12 cellular contexts compared by ENCODE assay signal in genomic region chr2:203689424-203690109, GRCh38. TPM values are rescaled to one million over a fixed set of nuclear protein-coding genes. Genes with fewer than 3 reads are reported as not detected.
A peak's percentile ranks its signal among the peaks of the same experiment; 100 is the strongest.
DNase-seq lines count a peak whose midpoint lies in the region; ATAC-seq and TF ChIP-seq lines count a peak whose summit lies in the region.
"Had no signal": no experiment of that assay in that cellular context is flagged by ENCODE, and none has a peak within 500 bp of the region (broad histone marks: within the 10 kb centered on the region; RNA-seq: fewer than 3 reads in every experiment).

No MANE protein-coding gene starts in this region.

- H3K27me3 Mint-ChIP-seq in natural killer cell (ENCODE audit: low read depth in 2 of 2): peaks cover 31 to 71% of the 10 kb centered on the region in 2 donors
- H3K27me3 Mint-ChIP-seq in stimulated activated memory B cell treated with anti-CD40 and anti-IgM and Interleukin-4, amounts not matched to agents 10 μg/mL and 1 μg/mL and 100 μg/mL, for 72 hours: peaks cover 64% of the 10 kb centered on the region
- H3K27me3 Mint-ChIP-seq: activated T-helper 17 cell treated with anti-CD3 and anti-CD28 coated beads, Interleukin-2, amount 50 U/mL, for 72 hours had no signal

- peaks cover 22 to 28% of the 10 kb centered on the region in 2 donors for H3K4me1 Mint-ChIP-seq in natural killer cell
- H3K4me1 Mint-ChIP-seq in stimulated activated memory B cell treated with anti-CD40 and anti-IgM and Interleukin-4, amounts not matched to agents 10 μg/mL and 1 μg/mL and 100 μg/mL, for 72 hours: peaks cover 19% of the 10 kb centered on the region

- peak; percentile 44 for ATAC-seq in GM18508 (IDR thresholded peaks at IDR 0.05; ENCODE audit: insufficient read depth, unreplicated experiment)
- ATAC-seq in GM21447 (IDR thresholded peaks at IDR 0.05; ENCODE audit: unreplicated experiment): peak; percentile 67
- ATAC-seq in natural killer cell: peak; percentile 88 to 98 (median 91)
- no peak for ATAC-seq in stimulated activated memory B cell treated with anti-CD40 and anti-IgM and Interleukin-4, amounts not matched to agents 10 μg/mL and 1 μg/mL and 100 μg/mL, for 72 hours
- ATAC-seq: activated T-helper 17 cell treated with anti-CD3 and anti-CD28 coated beads, Interleukin-2, amount 50 U/mL, for 72 hours had no signal

- H3K36me3 Mint-ChIP-seq in natural killer cell: no peaks in the 10 kb centered on the region
- H3K36me3 Mint-ChIP-seq in stimulated activated memory B cell treated with anti-CD40 and anti-IgM and Interleukin-4, amounts not matched to agents 10 μg/mL and 1 μg/mL and 100 μg/mL, for 72 hours: no peaks in the 10 kb centered on the region

- H3K9me3 Mint-ChIP-seq in natural killer cell: no peaks in the 10 kb centered on the region
- H3K9me3 Mint-ChIP-seq in stimulated activated memory B cell treated with anti-CD40 and anti-IgM and Interleukin-4, amounts not matched to agents 10 μg/mL and 1 μg/mL and 100 μg/mL, for 72 hours: peaks cover 2% of the 10 kb centered on the region
- H3K9me3 Mint-ChIP-seq: activated T-helper 17 cell treated with anti-CD3 and anti-CD28 coated beads, Interleukin-2, amount 50 U/mL, for 72 hours; T-helper 2 cell treated with Interferon-gamma antibody and Interleukin-4, amounts not matched to agents 5 μg/mL and 100 μg/mL, for 36 hours had no signal

- peak; percentile 62 for DNase-seq in Jurkat, Clone E6-1 (ENCODE audit: low read depth, low spot score)
- peak; percentile 54 for DNase-seq in natural killer cell
- no peak for DNase-seq in activated T-cell treated with anti-CD3 and anti-CD28 coated beads, Interleukin-2, amount 50 U/mL, for 1 hour
- DNase-seq in central memory CD4-positive, alpha-beta T cell: no peak
- no peak for DNase-seq in SK-N-DZ (ENCODE audit: low spot score)
- DNase-seq: DMS 273 treated with DMSO at 0.1 percent for 48 hours had no signal

- intact Hi-C loops in natural killer cell (cut with micrococcal nuclease): loop anchor here (1.0 to 5.0 kb wide), 2 partner anchors 17 to 33 kb away; partner anchors contain the start of gene CD28

- no peak overlapping the region for H3K4me3 ChIP-seq in Jurkat, Clone E6-1 (ENCODE audit: low read length)

- peak overlapping the region; percentile 64 for H3K4me3 Mint-ChIP-seq in natural killer cell
- H3K4me3 Mint-ChIP-seq in stimulated activated memory B cell treated with anti-CD40 and anti-IgM and Interleukin-4, amounts not matched to agents 10 μg/mL and 1 μg/mL and 100 μg/mL, for 72 hours: no peak overlapping the region
- H3K4me3 Mint-ChIP-seq: activated T-helper 17 cell treated with anti-CD3 and anti-CD28 coated beads, Interleukin-2, amount 50 U/mL, for 72 hours; T-helper 2 cell treated with Interferon-gamma antibody and Interleukin-4, amounts not matched to agents 5 μg/mL and 100 μg/mL, for 36 hours had no signal

- no peak for TF ChIP-seq CTCF in natural killer cell (IDR thresholded peaks at IDR 0.05)

- H3K27ac Mint-ChIP-seq in natural killer cell: peak overlapping the region; percentile 30 to 50
- no peak overlapping the region for H3K27ac Mint-ChIP-seq in stimulated activated memory B cell treated with anti-CD40 and anti-IgM and Interleukin-4, amounts not matched to agents 10 μg/mL and 1 μg/mL and 100 μg/mL, for 72 hours
- H3K27ac Mint-ChIP-seq: T-helper 2 cell treated with Interferon-gamma antibody and Interleukin-4, amounts not matched to agents 5 μg/mL and 100 μg/mL, for 36 hours had no signal

RNA-seq across cellular contexts. Expression of gene CD28, which starts 16.9 kb away (rescaled TPM):
- polyA plus RNA-seq in Jurkat, Clone E6-1 (2012; ENCODE audit: insufficient read depth, insufficient read length): 6.0 TPM
- total RNA-seq in natural killer cell: 1 to 10 TPM in 2 of 3 donors, under 1 TPM in 1; 0.54 to 3.5 (median 3.3) TPM
- polyA plus RNA-seq in SK-N-DZ (2014; cell fraction: cytosol; rRNA removed): not detected in 2 replicates
- not detected in 2 replicates for polyA plus RNA-seq in SK-N-DZ (2014; cell fraction: nucleus; rRNA removed)
- total RNA-seq: NCI-H460 had no signal

Comparison
In these comparisons a context has a peak if more than half of its experiments do, and no peak if none do; other contexts are left out.
1. DNase-seq: peak in Jurkat, Clone E6-1 (single experiment) and natural killer cell (single experiment); none in activated T-cell treated with anti-CD3 and anti-CD28 coated beads, Interleukin-2, amount 50 U/mL, for 1 hour (single experiment), central memory CD4-positive, alpha-beta T cell (single experiment) and SK-N-DZ (single experiment).